16 cellular contexts compared by ENCODE assay signal in genomic region chr11:16279524-16279923, GRCh38.
"Had no signal": no experiment of that assay in that cellular context is flagged by ENCODE, and none has a peak within 500 bp of the region (broad histone marks: within the 10 kb centered on the region; RNA-seq: fewer than 3 reads in every experiment).

No MANE protein-coding gene starts in this region.

- H3K9me3 Mint-ChIP-seq: activated naive CD8-positive, alpha-beta T cell treated with anti-CD3 and anti-CD28 coated beads for 36 hours had no signal

- H3K27me3 Mint-ChIP-seq: activated CD4-positive, alpha-beta memory T cell treated with anti-CD3 and anti-CD28 coated beads, Interleukin-2, amount 10 ng/mL, durations not matched to agents 7 days and 5 days; activated CD8-positive, alpha-beta memory T cell treated with anti-CD3 and anti-CD28 coated beads, Interleukin-2, amount 10 ng/mL, durations not matched to agents 7 days and 5 days; activated naive CD8-positive, alpha-beta T cell treated with anti-CD3 and anti-CD28 coated beads for 36 hours had no signal

- H3K9me3 ChIP-seq: ascending aorta, SJCRH30 had no signal

- H3K36me3 ChIP-seq: ascending aorta, SJCRH30, WERI-Rb-1 had no signal

- H3K4me3 ChIP-seq: ascending aorta, SJCRH30, SK-N-MC had no signal

- H3K4me3 Mint-ChIP-seq: activated CD4-positive, alpha-beta memory T cell treated with anti-CD3 and anti-CD28 coated beads, Interleukin-2, amount 10 ng/mL, durations not matched to agents 7 days and 5 days; activated CD8-positive, alpha-beta memory T cell treated with anti-CD3 and anti-CD28 coated beads, Interleukin-2, amount 10 ng/mL, durations not matched to agents 7 days and 5 days; activated naive CD8-positive, alpha-beta T cell treated with anti-CD3 and anti-CD28 coated beads for 36 hours had no signal

- DNase-seq: activated CD4-positive, alpha-beta memory T cell treated with anti-CD3 and anti-CD28 coated beads, Interleukin-2, amount 10 ng/mL, durations not matched to agents 7 days and 5 days; activated CD4-positive, alpha-beta T cell treated with anti-CD3 and anti-CD28 coated beads for 1 hour; activated CD4-positive, CD25-positive, alpha-beta regulatory T cell; activated CD8-positive, alpha-beta memory T cell treated with anti-CD3 and anti-CD28 coated beads for 24 hours; activated CD8-positive, alpha-beta memory T cell treated with anti-CD3 and anti-CD28 coated beads, Interleukin-2, amount 10 ng/mL, durations not matched to agents 7 days and 5 days; activated CD8-positive, alpha-beta memory T cell treated with anti-CD3 and anti-CD28 coated beads, Interleukin-2, amount 50 U/mL, for 48 hours; activated effector memory CD4-positive, alpha-beta T cell treated with Interleukin-2 at 50 U/mL for 16 hours; activated naive CD4-positive, alpha-beta T cell treated with anti-CD3 and anti-CD28 coated beads, Interleukin-2, amount 50 U/mL, for 16 hours; activated naive CD8-positive, alpha-beta T cell treated with anti-CD3 and anti-CD28 coated beads for 36 hours; activated T-cell treated with anti-CD3 and anti-CD28 coated beads, Interleukin-2, amount 50 U/mL, for 48 hours; T1000; WERI-Rb-1 had no signal

- H3K27ac Mint-ChIP-seq: activated CD4-positive, alpha-beta memory T cell treated with anti-CD3 and anti-CD28 coated beads, Interleukin-2, amount 10 ng/mL, durations not matched to agents 7 days and 5 days; activated CD8-positive, alpha-beta memory T cell treated with anti-CD3 and anti-CD28 coated beads, Interleukin-2, amount 10 ng/mL, durations not matched to agents 7 days and 5 days; activated naive CD8-positive, alpha-beta T cell treated with anti-CD3 and anti-CD28 coated beads for 36 hours had no signal

- H3K36me3 Mint-ChIP-seq: activated CD8-positive, alpha-beta memory T cell treated with anti-CD3 and anti-CD28 coated beads, Interleukin-2, amount 10 ng/mL, durations not matched to agents 7 days and 5 days; activated naive CD8-positive, alpha-beta T cell treated with anti-CD3 and anti-CD28 coated beads for 36 hours had no signal

- ATAC-seq: activated CD8-positive, alpha-beta memory T cell treated with anti-CD3 and anti-CD28 coated beads, Interleukin-2, amount 10 ng/mL, durations not matched to agents 7 days and 5 days; Panc1 had no signal

- H3K27ac ChIP-seq: ascending aorta, SJCRH30, SK-N-MC, WERI-Rb-1 had no signal

- H3K27me3 ChIP-seq: ascending aorta, SJCRH30 had no signal

- H3K4me1 ChIP-seq: ascending aorta had no signal

- H3K4me1 Mint-ChIP-seq: activated CD4-positive, alpha-beta memory T cell treated with anti-CD3 and anti-CD28 coated beads, Interleukin-2, amount 10 ng/mL, durations not matched to agents 7 days and 5 days; activated CD8-positive, alpha-beta memory T cell treated with anti-CD3 and anti-CD28 coated beads, Interleukin-2, amount 10 ng/mL, durations not matched to agents 7 days and 5 days had no signal
